ENCODE assay signal across 36 cellular contexts in genomic region chr14:58814476-58814875, GRCh38.
"Had no signal": no experiment of that assay in that cellular context is flagged by ENCODE, and none has a peak within 500 bp of the region (broad histone marks: within the 10 kb centered on the region; RNA-seq: fewer than 3 reads in every experiment).

No MANE protein-coding gene starts in this region.

- H3K4me3 ChIP-seq: breast epithelium, cardiac muscle cell, coronary artery, dorsolateral prefrontal cortex, esophagus muscularis mucosa, gastrocnemius medialis, heart left ventricle had no signal

- H3K27ac ChIP-seq: breast epithelium, cardiac muscle cell, esophagus muscularis mucosa, foreskin keratinocyte, gastrocnemius medialis, WERI-Rb-1 had no signal

- H3K36me3 Mint-ChIP-seq: activated naive CD8-positive, alpha-beta T cell; brain; T-cell had no signal

- H3K9me3 ChIP-seq: breast epithelium, esophagus muscularis mucosa, gastrocnemius medialis had no signal

- ATAC-seq: activated CD4-positive, CD25-positive, alpha-beta regulatory T cell treated with anti-CD3 and anti-CD28 coated beads, Interleukin-2, amount 50 U/mL, for 24 hours; activated T-cell treated with anti-CD3 and anti-CD28 coated beads, Interleukin-2, amount 50 U/mL, for 72 hours; effector memory CD8-positive, alpha-beta T cell; foreskin keratinocyte; gastrocnemius medialis; T-cell; T-helper 17 cell had no signal

- H3K36me3 ChIP-seq: breast epithelium, cardiac muscle cell, esophagus muscularis mucosa, gastrocnemius medialis, heart left ventricle, WERI-Rb-1 had no signal

- H3K27me3 ChIP-seq: breast epithelium, cardiac muscle cell, dorsolateral prefrontal cortex, esophagus muscularis mucosa, gastrocnemius medialis, heart left ventricle had no signal

- DNase-seq: activated B cell treated with CpG ODN at 0.5 μM for 24 hours; activated CD4-positive, alpha-beta memory T cell treated with anti-CD3 and anti-CD28 coated beads, Interleukin-2, amount 10 ng/mL, durations not matched to agents 7 days and 5 days; activated CD4-positive, alpha-beta T cell treated with anti-CD3 and anti-CD28 coated beads for 48 hours; activated CD4-positive, alpha-beta T cell treated with anti-CD3 and anti-CD28 coated beads, Interleukin-2, amount 50 U/mL, for 4 hours; activated CD8-positive, alpha-beta memory T cell treated with anti-CD3 and anti-CD28 coated beads, Interleukin-2, amount 50 U/mL, for 48 hours; activated gamma-delta T cell; activated naive CD4-positive, alpha-beta T cell; activated naive CD4-positive, alpha-beta T cell treated with anti-CD3 and anti-CD28 coated beads, Interleukin-2, amount 50 U/mL, for 16 hours; activated T-cell treated with anti-CD3 and anti-CD28 coated beads for 4 hours; activated T-cell treated with anti-CD3 and anti-CD28 coated beads, Interleukin-2, amount 50 U/mL, for 24 hours; activated T-cell treated with anti-CD3 and anti-CD28 coated beads, Interleukin-2, amount 50 U/mL, for 72 hours; amniotic stem cell; anterior cingulate cortex; central memory CD4-positive, alpha-beta T cell; cerebellar nuclear complex; dorsolateral prefrontal cortex; effector memory CD8-positive, alpha-beta T cell; erythroblast; foreskin keratinocyte; gastrocnemius medialis; glutamatergic neuron; heart left ventricle; SW 1271; T-cell; T-helper 17 cell; T1000; WERI-Rb-1 had no signal

- H3K27me3 Mint-ChIP-seq: activated B cell treated with CpG ODN at 0.5 μM for 24 hours; activated CD4-positive, alpha-beta memory T cell treated with anti-CD3 and anti-CD28 coated beads, Interleukin-2, amount 10 ng/mL, durations not matched to agents 7 days and 5 days; activated T-cell treated with anti-CD3 and anti-CD28 coated beads, Interleukin-2, amount 50 U/mL, for 24 hours; brain; dendritic cell treated with granulocyte-macrophage colony-stimulating factor and Interleukin-4, amounts not matched to agents 40 ng/mL and 50 ng/mL, for 4 days had no signal

- H3K4me1 ChIP-seq: breast epithelium, foreskin keratinocyte had no signal

- H3K27ac Mint-ChIP-seq: activated B cell treated with CpG ODN at 0.5 μM for 24 hours; activated CD4-positive, alpha-beta memory T cell treated with anti-CD3 and anti-CD28 coated beads, Interleukin-2, amount 10 ng/mL, durations not matched to agents 7 days and 5 days; activated naive CD8-positive, alpha-beta T cell; activated T-cell treated with anti-CD3 and anti-CD28 coated beads, Interleukin-2, amount 50 U/mL, for 24 hours; activated T-cell treated with anti-CD3 and anti-CD28 coated beads, Interleukin-2, amount 50 U/mL, for 72 hours; dendritic cell treated with granulocyte-macrophage colony-stimulating factor and Interleukin-4, amounts not matched to agents 40 ng/mL and 50 ng/mL, for 4 days; effector memory CD8-positive, alpha-beta T cell; T-cell; T-helper 17 cell; T-helper 2 cell treated with Interferon-gamma antibody and Interleukin-4, amounts not matched to agents 5 μg/mL and 100 μg/mL, for 36 hours had no signal

- H3K4me1 Mint-ChIP-seq: activated B cell treated with CpG ODN at 0.5 μM for 24 hours; activated CD4-positive, alpha-beta memory T cell treated with anti-CD3 and anti-CD28 coated beads, Interleukin-2, amount 10 ng/mL, durations not matched to agents 7 days and 5 days; T-cell; T-helper 17 cell had no signal

- H3K9me3 Mint-ChIP-seq: activated B cell treated with CpG ODN at 0.5 μM for 24 hours; activated CD4-positive, alpha-beta memory T cell treated with anti-CD3 and anti-CD28 coated beads, Interleukin-2, amount 10 ng/mL, durations not matched to agents 7 days and 5 days; activated T-cell treated with anti-CD3 and anti-CD28 coated beads, Interleukin-2, amount 50 U/mL, for 24 hours; activated T-cell treated with anti-CD3 and anti-CD28 coated beads, Interleukin-2, amount 50 U/mL, for 72 hours; dendritic cell treated with granulocyte-macrophage colony-stimulating factor and Interleukin-4, amounts not matched to agents 40 ng/mL and 50 ng/mL, for 4 days; T-cell; T-helper 2 cell treated with Interferon-gamma antibody and Interleukin-4, amounts not matched to agents 5 μg/mL and 100 μg/mL, for 36 hours had no signal

- H3K4me3 Mint-ChIP-seq: activated B cell treated with CpG ODN at 0.5 μM for 24 hours; activated CD4-positive, alpha-beta memory T cell treated with anti-CD3 and anti-CD28 coated beads, Interleukin-2, amount 10 ng/mL, durations not matched to agents 7 days and 5 days; activated naive CD8-positive, alpha-beta T cell; activated T-cell treated with anti-CD3 and anti-CD28 coated beads, Interleukin-2, amount 50 U/mL, for 24 hours; activated T-cell treated with anti-CD3 and anti-CD28 coated beads, Interleukin-2, amount 50 U/mL, for 72 hours; brain; dendritic cell treated with granulocyte-macrophage colony-stimulating factor and Interleukin-4, amounts not matched to agents 40 ng/mL and 50 ng/mL, for 4 days; effector memory CD8-positive, alpha-beta T cell; T-cell; T-helper 17 cell; T-helper 2 cell treated with Interferon-gamma antibody and Interleukin-4, amounts not matched to agents 5 μg/mL and 100 μg/mL, for 36 hours had no signal
